2 cellular contexts compared by ENCODE assay signal in the genomic region with DNA sequence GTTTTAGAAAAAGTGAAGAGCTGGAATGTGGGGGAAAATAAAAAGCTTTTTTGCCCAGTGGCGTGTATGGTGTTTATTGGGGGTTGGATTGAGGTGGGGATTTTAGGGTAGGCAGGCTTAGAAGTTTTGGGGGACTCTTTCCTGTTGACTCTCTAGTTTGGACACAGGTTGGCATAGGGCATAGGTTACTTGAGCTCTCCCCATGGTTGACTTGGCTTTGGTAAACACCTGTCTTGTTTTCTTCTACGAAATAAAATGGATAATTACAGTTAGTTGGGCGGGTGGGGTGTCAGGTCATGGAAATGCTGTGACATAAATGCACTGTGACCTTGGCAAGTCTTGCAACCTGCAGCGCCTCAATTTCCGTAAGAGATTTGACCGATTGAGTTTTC.
TF ChIP-seq lines count a peak whose summit lies in the region.

No MANE protein-coding gene starts in this region.

TF ChIP-seq in SK-N-SH, 30 proteins besides CTCF, POLR2A, EP300 and RAD21 (continued from another document):
- TF ChIP-seq SIN3A (IDR thresholded peaks at IDR 0.05; ENCODE audit: borderline replicate concordance, low read depth, low read length) = no peak
- TF ChIP-seq RXRA (IDR thresholded peaks at IDR 0.05; ENCODE audit: borderline replicate concordance, low read depth) = no peak
- TF ChIP-seq GATA2 (CRISPR knock-in tag; IDR thresholded peaks at IDR 0.05) = no peak
- TF ChIP-seq NRF1 (IDR thresholded peaks at IDR 0.05; ENCODE audit: low read depth, low read length) = no peak
- TF ChIP-seq MEF2A (IDR thresholded peaks at IDR 0.05; ENCODE audit: borderline replicate concordance, low read depth) = no peak
- TF ChIP-seq, protein P1, sequence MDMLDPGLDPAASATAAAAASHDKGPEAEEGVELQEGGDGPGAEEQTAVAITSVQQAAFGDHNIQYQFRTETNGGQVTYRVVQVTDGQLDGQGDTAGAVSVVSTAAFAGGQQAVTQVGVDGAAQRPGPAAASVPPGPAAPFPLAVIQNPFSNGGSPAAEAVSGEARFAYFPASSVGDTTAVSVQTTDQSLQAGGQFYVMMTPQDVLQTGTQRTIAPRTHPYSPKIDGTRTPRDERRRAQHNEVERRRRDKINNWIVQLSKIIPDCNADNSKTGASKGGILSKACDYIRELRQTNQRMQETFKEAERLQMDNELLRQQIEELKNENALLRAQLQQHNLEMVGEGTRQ (IDR thresholded peaks at IDR 0.05; ENCODE audit: borderline replicate concordance, low read depth, low read length) = no peak
- no peak for TF ChIP-seq YY1 (IDR thresholded peaks at IDR 0.05; ENCODE audit: low read depth)

TF ChIP-seq in SK-N-SH treated with all-trans-retinoic acid at 6 μM for 48 hours, 23 proteins besides CTCF, POLR2A, EP300 and RAD21:
- TF ChIP-seq ARNTL (CRISPR knock-in tag; IDR thresholded peaks at IDR 0.05; ENCODE audit: borderline replicate concordance, low read depth) (no peak), ESRRG (CRISPR knock-in tag; IDR thresholded peaks at IDR 0.05) (no peak)
